ENCODE assay signal across 15 cellular contexts in genomic region chr20:31758991-31759390, GRCh38.
"Had no signal": no experiment of that assay in that cellular context is flagged by ENCODE, and none has a peak within 500 bp of the region (broad histone marks: within the 10 kb centered on the region; RNA-seq: fewer than 3 reads in every experiment).

No MANE protein-coding gene starts in this region.

- H3K4me1 ChIP-seq: gastroesophageal sphincter, right atrium auricular region had no signal

- ATAC-seq: effector memory CD8-positive, alpha-beta T cell; gastroesophageal sphincter; naive thymus-derived CD4-positive, alpha-beta T cell; stimulated activated naive CD8-positive, alpha-beta T cell treated with anti-CD3 and anti-CD28 coated beads, Interleukin-15, Interleukin-2, amounts not matched to agents 100 U/mL and 50 U/mL, for 24 hours had no signal

- H3K4me3 ChIP-seq: gastroesophageal sphincter, right atrium auricular region, SJSA1 had no signal

- H3K27ac Mint-ChIP-seq: activated naive CD4-positive, alpha-beta T cell treated with anti-CD3 and anti-CD28 coated beads, Interleukin-2, amount 10 ng/mL, durations not matched to agents 7 days and 5 days; activated T-helper 2 cell treated with anti-CD3 and anti-CD28 coated beads, Interferon-gamma antibody, Interleukin-2, Interleukin-4, amounts not matched to agents 10 μg/mL and 5 μg/mL and 100 μg/mL, durations not matched to agents 14 hours and 24 hours and 36 hours; effector memory CD8-positive, alpha-beta T cell had no signal

- DNase-seq: activated CD4-positive, CD25-positive, alpha-beta regulatory T cell treated with anti-CD3 and anti-CD28 coated beads, Interleukin-2, amount 50 U/mL, for 72 hours; activated naive CD4-positive, alpha-beta T cell treated with anti-CD3 and anti-CD28 coated beads, Interleukin-2, amount 10 ng/mL, durations not matched to agents 7 days and 5 days; dermis blood vessel endothelial cell; effector memory CD8-positive, alpha-beta T cell; left colon; naive thymus-derived CD4-positive, alpha-beta T cell; nucleus accumbens; stimulated activated naive CD8-positive, alpha-beta T cell treated with anti-CD3 and anti-CD28 coated beads, Interleukin-15, Interleukin-2, amounts not matched to agents 100 U/mL and 50 U/mL, for 24 hours; T-helper 9 cell; trophoblast cell had no signal

- H3K27me3 ChIP-seq: gastroesophageal sphincter, right atrium auricular region, SJSA1 had no signal

- H3K4me3 Mint-ChIP-seq: activated naive CD4-positive, alpha-beta T cell treated with anti-CD3 and anti-CD28 coated beads, Interleukin-2, amount 10 ng/mL, durations not matched to agents 7 days and 5 days; effector memory CD8-positive, alpha-beta T cell; naive thymus-derived CD4-positive, alpha-beta T cell had no signal

- H3K27me3 Mint-ChIP-seq: activated naive CD4-positive, alpha-beta T cell treated with anti-CD3 and anti-CD28 coated beads, Interleukin-2, amount 10 ng/mL, durations not matched to agents 7 days and 5 days; effector memory CD8-positive, alpha-beta T cell; naive thymus-derived CD4-positive, alpha-beta T cell; progenitor cell of endocrine pancreas had no signal

- H3K27ac ChIP-seq: gastroesophageal sphincter, right atrium auricular region, SJSA1 had no signal

- H3K9me3 ChIP-seq: gastroesophageal sphincter, right atrium auricular region, SJSA1 had no signal

- H3K9me3 Mint-ChIP-seq: activated naive CD4-positive, alpha-beta T cell treated with anti-CD3 and anti-CD28 coated beads, Interleukin-2, amount 10 ng/mL, durations not matched to agents 7 days and 5 days; activated T-helper 2 cell treated with anti-CD3 and anti-CD28 coated beads, Interferon-gamma antibody, Interleukin-2, Interleukin-4, amounts not matched to agents 10 μg/mL and 5 μg/mL and 100 μg/mL, durations not matched to agents 14 hours and 24 hours and 36 hours; effector memory CD8-positive, alpha-beta T cell; naive thymus-derived CD4-positive, alpha-beta T cell had no signal

- H3K36me3 ChIP-seq: gastroesophageal sphincter, right atrium auricular region had no signal
